Comparison of ENCODE assay signal across 6 cellular contexts in genomic region chr12:57765698-57766463, GRCh38. TPM values are rescaled to one million over a fixed set of nuclear protein-coding genes. Genes with fewer than 3 reads are reported as not detected.
A peak's percentile ranks its signal among the peaks of the same experiment; 100 is the strongest.
DNase-seq lines count a peak whose midpoint lies in the region; ATAC-seq, FAIRE-seq and TF ChIP-seq lines count a peak whose summit lies in the region.

No MANE protein-coding gene starts in this region.

- H3K4me1 ChIP-seq in parathyroid adenoma: peaks cover 15% of the 10 kb centered on the region

- FAIRE-seq in bronchial epithelial cell (lab: Jason Lieb, UNC): no peak

- no peak overlapping the region for H3K9ac ChIP-seq in parathyroid adenoma

- peak overlapping the region; percentile 68 for H3K4me2 ChIP-seq in parathyroid adenoma (ENCODE audit: low read length)

- DNase-seq in bronchial epithelial cell (ENCODE audit: low read depth): peak; percentile 31
- DNase-seq in NCI-H82 (lab: John Stamatoyannopoulos, UW): no peak
- no peak for DNase-seq in NCI-H2227 treated with DMSO at 0.1 percent for 48 hours (lab: John Stamatoyannopoulos, UW)
- DNase-seq in activated CD4-positive, CD25-positive, alpha-beta regulatory T cell (lab: John Stamatoyannopoulos, UW): no peak

- no peak overlapping the region for H3K27ac ChIP-seq in parathyroid adenoma

- H3K4me3 ChIP-seq in bronchial epithelial cell (ENCODE audit: low read depth, low read length) (peak overlapping the region; percentile 52), parathyroid adenoma (ENCODE audit: low read depth, low read length) (peak overlapping the region; percentile 42)

- peak overlapping the region; percentile 91 for H2AFZ ChIP-seq in parathyroid adenoma

- peak; percentile 11 for ATAC-seq in HG02759 (IDR thresholded peaks at IDR 0.05; ENCODE audit: unreplicated experiment)

- H3K27me3 ChIP-seq in bronchial epithelial cell (ENCODE audit: control insufficient read depth, insufficient read depth, low read length): no peaks in the 10 kb centered on the region
- no peaks in the 10 kb centered on the region for H3K27me3 ChIP-seq in parathyroid adenoma (ENCODE audit: control insufficient read depth, insufficient read depth, low read length)

- peaks cover 3% of the 10 kb centered on the region for H3K36me3 ChIP-seq in bronchial epithelial cell (ENCODE audit: control insufficient read depth, insufficient read depth, low read length)
- no peaks in the 10 kb centered on the region for H3K36me3 ChIP-seq in parathyroid adenoma (ENCODE audit: control insufficient read depth, insufficient read depth, low read length)

- H3K79me2 ChIP-seq in parathyroid adenoma: no peaks in the 10 kb centered on the region

- no peaks in the 10 kb centered on the region for H3K9me3 ChIP-seq in parathyroid adenoma (ENCODE audit: control insufficient read depth, low read length)

- TF ChIP-seq CTCF in bronchial epithelial cell (IDR thresholded peaks at IDR 0.05; ENCODE audit: insufficient read depth, low read length, severe bottlenecking) (no peak), parathyroid adenoma (IDR thresholded peaks at IDR 0.05) (no peak)

RNA-seq across cellular contexts. Expression of gene CYP27B1, which starts 1.0 kb away (rescaled TPM):
- total RNA-seq in bronchial epithelial cell: 0.77 and 3.9 TPM in 2 replicates

RNA-seq across cellular contexts. Expression of gene METTL1, which starts 6.0 kb away (rescaled TPM):
- 2.8 and 5.8 TPM in 2 replicates for total RNA-seq in bronchial epithelial cell

RNA-seq across cellular contexts. Expression of gene EEF1AKMT3, which starts 6.5 kb away (rescaled TPM):
- total RNA-seq in bronchial epithelial cell: 4.5 and 7.1 TPM in 2 replicates

RNA-seq across cellular contexts. Expression of gene MARCHF9, which starts 11.0 kb away (rescaled TPM):
- total RNA-seq in bronchial epithelial cell: 6.3 and 8.1 TPM in 2 replicates

RNA-seq across cellular contexts. Expression of gene CDK4, which starts 13.8 kb away (rescaled TPM):
- total RNA-seq in bronchial epithelial cell: 61.3 and 113 TPM in 2 replicates
